In genomic region chr5:78971998-78972397, GRCh38 we compare ENCODE assay signal across 2 cellular contexts.
A peak's percentile ranks its signal among the peaks of the same experiment; 100 is the strongest.
TF ChIP-seq lines count a peak whose summit lies in the region.

No MANE protein-coding gene starts in this region.

TF ChIP-seq in IMR-90, 13 proteins besides CTCF, POLR2A, EP300 and RAD21:
- TF ChIP-seq NFE2L2 (IDR thresholded peaks at IDR 0.05; ENCODE audit: low read depth, low read length) (no peak), USF2 (IDR thresholded peaks at IDR 0.05; ENCODE audit: low read depth, low read length) (no peak), MAFK (IDR thresholded peaks at IDR 0.05; ENCODE audit: low read depth, low read length) (no peak), SMC3 (IDR thresholded peaks at IDR 0.05; ENCODE audit: low read depth, low read length) (no peak), ELK1 (IDR thresholded peaks at IDR 0.05; ENCODE audit: borderline replicate concordance, low read depth, low read length) (no peak), MAZ (IDR thresholded peaks at IDR 0.05; ENCODE audit: borderline replicate concordance, low read depth, low read length) (no peak), CEBPB (IDR thresholded peaks at IDR 0.05; ENCODE audit: low read depth, low read length) (no peak), BHLHE40 (IDR thresholded peaks at IDR 0.05; ENCODE audit: low read depth, low read length) (no peak), FOS (IDR thresholded peaks at IDR 0.05; ENCODE audit: low read depth, low read length) (no peak), RCOR1 (IDR thresholded peaks at IDR 0.05; ENCODE audit: insufficient replicate concordance, low read length) (no peak), CHD1 (IDR thresholded peaks at IDR 0.05; ENCODE audit: low read depth, low read length) (no peak), RFX5 (IDR thresholded peaks at IDR 0.05; ENCODE audit: low read depth, low read length) (no peak), MXI1 (IDR thresholded peaks at IDR 0.05; ENCODE audit: borderline replicate concordance, low read depth, low read length) (no peak)

TF ChIP-seq in H1, 55 proteins besides CTCF, POLR2A, EP300 and RAD21:
- TF ChIP-seq E2F6 (IDR thresholded peaks at IDR 0.05) (0 out of 2 replicates have a peak, but pooled peaks have one; percentile 33), YY1 (IDR thresholded peaks at IDR 0.05; ENCODE audit: low read depth, low read length) (no peak), RNF2 (IDR thresholded peaks at IDR 0.05; ENCODE audit: borderline replicate concordance, low read depth, low read length, missing control alignments, poor library complexity, severe bottlenecking) (no peak), JUN (IDR thresholded peaks at IDR 0.05; ENCODE audit: low read depth, low read length) (no peak), CHD7 (IDR thresholded peaks at IDR 0.05; ENCODE audit: insufficient replicate concordance, low read length) (no peak)
